ENCODE assay signal across 15 cellular contexts in the genomic region with DNA sequence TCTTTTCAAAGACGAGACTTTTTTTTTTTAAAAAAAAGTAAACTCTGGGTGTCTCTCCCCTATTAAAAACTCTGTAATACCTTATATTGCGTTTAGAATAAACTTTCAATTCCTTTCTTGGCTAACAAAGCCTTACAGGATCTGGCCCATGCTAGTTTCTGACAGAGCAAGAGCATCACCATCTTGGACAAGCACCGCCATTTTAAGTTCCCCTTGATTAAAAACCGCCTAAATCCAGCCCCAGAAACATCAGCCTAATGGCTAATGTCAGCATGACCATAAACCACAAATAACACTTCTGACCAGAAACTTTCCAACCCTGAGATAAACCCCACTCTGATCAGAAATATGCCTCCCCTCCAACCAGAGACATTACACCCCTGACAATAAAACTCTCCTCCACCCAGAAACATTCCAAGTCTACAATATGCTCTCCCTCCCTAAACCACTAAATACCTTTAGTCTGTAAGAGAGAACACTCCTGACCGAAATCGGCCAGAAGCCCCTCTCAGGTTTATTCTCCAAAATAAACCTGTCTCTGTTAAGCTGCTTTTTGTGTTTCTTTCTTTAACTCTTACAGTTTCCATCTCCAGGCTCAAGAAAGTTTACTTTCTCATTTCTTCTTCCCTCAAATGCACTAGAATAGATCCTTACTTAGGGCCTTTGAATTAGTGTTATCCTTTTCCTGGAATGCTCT. TPM values are rescaled to one million over a fixed set of nuclear protein-coding genes. Genes with fewer than 3 reads are reported as not detected.
DNase-seq lines count a peak whose midpoint lies in the region; ATAC-seq, FAIRE-seq and TF ChIP-seq lines count a peak whose summit lies in the region.
"Had no signal": no experiment of that assay in that cellular context is flagged by ENCODE, and none has a peak within 500 bp of the region (broad histone marks: within the 10 kb centered on the region; RNA-seq: fewer than 3 reads in every experiment).

No MANE protein-coding gene starts in this region.

- peak overlapping the region; percentile 62; the same call in 1 of the 2 replicates for H3K27ac ChIP-seq in DOHH2 (ENCODE audit: low read depth, low read length)
- H3K27ac ChIP-seq in HUES64 (ENCODE audit: low read depth, low read length): no peak overlapping the region

- 98% methylated on average over 6 of the region's 6 CpGs for WGBS in HUES64

- H3K36me3 Mint-ChIP-seq in activated naive CD8-positive, alpha-beta T cell treated with anti-CD3 and anti-CD28 coated beads, Interleukin-2, amount 10 ng/mL, durations not matched to agents 7 days and 5 days: peaks cover 11% of the 10 kb centered on the region
- H3K36me3 Mint-ChIP-seq in natural killer cell treated with Interleukin-12 subunit alpha and Interleukin-12 subunit beta and Interleukin-15 and Interleukin-18, amount 100 ng/mL, for 72 hours: no peaks in the 10 kb centered on the region

- peak overlapping the region; percentile 93 for H3K27ac Mint-ChIP-seq in activated naive CD8-positive, alpha-beta T cell treated with anti-CD3 and anti-CD28 coated beads, Interleukin-2, amount 10 ng/mL, durations not matched to agents 7 days and 5 days
- peak overlapping the region; percentile 21 to 81 for H3K27ac Mint-ChIP-seq in natural killer cell treated with Interleukin-12 subunit alpha and Interleukin-12 subunit beta and Interleukin-15 and Interleukin-18, amount 100 ng/mL, for 72 hours

- no peaks in the 10 kb centered on the region for H3K9me3 Mint-ChIP-seq in activated naive CD8-positive, alpha-beta T cell treated with anti-CD3 and anti-CD28 coated beads, Interleukin-2, amount 10 ng/mL, durations not matched to agents 7 days and 5 days
- H3K9me3 Mint-ChIP-seq in natural killer cell treated with Interleukin-12 subunit alpha and Interleukin-12 subunit beta and Interleukin-15 and Interleukin-18, amount 100 ng/mL, for 72 hours: peaks cover 5% of the 10 kb centered on the region
- H3K9me3 Mint-ChIP-seq: dendritic cell treated with granulocyte-macrophage colony-stimulating factor and Interleukin-4, amounts not matched to agents 40 ng/mL and 50 ng/mL, for 4 days had no signal

- H3K4me3 ChIP-seq in DOHH2 (ENCODE audit: low read length): peak overlapping the region; percentile 77
- H3K4me3 ChIP-seq in HUES64 (ENCODE audit: low read length): peak overlapping the region; percentile 78

- peaks cover 21% of the 10 kb centered on the region for H3K4me1 Mint-ChIP-seq in activated naive CD8-positive, alpha-beta T cell treated with anti-CD3 and anti-CD28 coated beads, Interleukin-2, amount 10 ng/mL, durations not matched to agents 7 days and 5 days
- H3K4me1 Mint-ChIP-seq in natural killer cell treated with Interleukin-12 subunit alpha and Interleukin-12 subunit beta and Interleukin-15 and Interleukin-18, amount 100 ng/mL, for 72 hours (ENCODE audit: low read depth in 2 of 2): peaks cover 31 to 33% of the 10 kb centered on the region in 2 donors

- H3K4me3 Mint-ChIP-seq in activated naive CD8-positive, alpha-beta T cell treated with anti-CD3 and anti-CD28 coated beads, Interleukin-2, amount 10 ng/mL, durations not matched to agents 7 days and 5 days: peak overlapping the region; percentile 96
- H3K4me3 Mint-ChIP-seq in natural killer cell treated with Interleukin-12 subunit alpha and Interleukin-12 subunit beta and Interleukin-15 and Interleukin-18, amount 100 ng/mL, for 72 hours: peak overlapping the region; percentile 97

- no peak for TF ChIP-seq CTCF in DOHH2 (IDR thresholded peaks at IDR 0.05; ENCODE audit: low read depth, low read length, poor library complexity, severe bottlenecking)

- no peak overlapping the region for H3K9ac ChIP-seq in HUES64 (ENCODE audit: low read depth, low read length)

- no peaks in the 10 kb centered on the region for H4K20me1 ChIP-seq in DOHH2 (ENCODE audit: control insufficient read depth, insufficient read depth, low read depth, low read length)

- H3K4me1 ChIP-seq in DOHH2 (ENCODE audit: control insufficient read depth, low read length) (peaks cover 38% of the 10 kb centered on the region), HUES64 (ENCODE audit: insufficient read depth, low read length) (peaks cover 8% of the 10 kb centered on the region; the same call in 1 of the 2 replicates)

- no peaks in the 10 kb centered on the region for H3K9me2 ChIP-seq in DOHH2 (replicated peaks; ENCODE audit: control insufficient read depth, low read length)

- H3K27me3 ChIP-seq in DOHH2 (ENCODE audit: control insufficient read depth, low read length) (no peaks in the 10 kb centered on the region), HUES64 (ENCODE audit: insufficient read depth, low read length) (no peaks in the 10 kb centered on the region)
- H3K27me3 ChIP-seq: gastroesophageal sphincter, left lung had no signal

- no peak for DNase-seq in activated naive CD8-positive, alpha-beta T cell treated with anti-CD3 and anti-CD28 coated beads, Interleukin-2, amount 10 ng/mL, durations not matched to agents 7 days and 5 days
- no peak for DNase-seq in natural killer cell treated with Interleukin-12 subunit alpha and Interleukin-12 subunit beta and Interleukin-15 and Interleukin-18, amount 100 ng/mL, for 72 hours (ENCODE audit: low spot score)
- DNase-seq in AML-193 (lab: John Stamatoyannopoulos, UW): no peak
- no peak for DNase-seq in RCC 7860 (ENCODE audit: low spot score)
- no peak for DNase-seq in Kasumi-1 (lab: John Stamatoyannopoulos, UW)
- DNase-seq: activated gamma-delta T cell; left lung; NCI-H2227 treated with DMSO at 0.1 percent for 48 hours; RPMI8226; stimulated activated CD4-positive, alpha-beta T cell treated with anti-CD3 and anti-CD28 coated beads, Interleukin-4, amount 100 ng/mL, for 4 hours had no signal

- H3K27me3 Mint-ChIP-seq in activated naive CD8-positive, alpha-beta T cell treated with anti-CD3 and anti-CD28 coated beads, Interleukin-2, amount 10 ng/mL, durations not matched to agents 7 days and 5 days: no peaks in the 10 kb centered on the region
- H3K27me3 Mint-ChIP-seq in natural killer cell treated with Interleukin-12 subunit alpha and Interleukin-12 subunit beta and Interleukin-15 and Interleukin-18, amount 100 ng/mL, for 72 hours: peaks cover 0 to 8% of the 10 kb centered on the region in 2 donors
- H3K27me3 Mint-ChIP-seq: dendritic cell treated with granulocyte-macrophage colony-stimulating factor and Interleukin-4, amounts not matched to agents 40 ng/mL and 50 ng/mL, for 4 days had no signal

- peaks cover 33% of the 10 kb centered on the region for H3K79me2 ChIP-seq in DOHH2 (ENCODE audit: control insufficient read depth, low read length)

- H3K9me3 ChIP-seq in DOHH2 (ENCODE audit: control insufficient read depth, insufficient read depth, low read length) (no peaks in the 10 kb centered on the region), HUES64 (ENCODE audit: insufficient read depth, low read depth, low read length) (peaks cover 16% of the 10 kb centered on the region)
- H3K9me3 ChIP-seq: gastroesophageal sphincter, left lung had no signal

- H3K36me3 ChIP-seq in DOHH2 (ENCODE audit: control insufficient read depth, low read length) (peaks cover 7% of the 10 kb centered on the region), HUES64 (ENCODE audit: insufficient read depth, low read length) (no peaks in the 10 kb centered on the region)
- H3K36me3 ChIP-seq: gastroesophageal sphincter, left lung had no signal

- H3K4me2 ChIP-seq in DOHH2 (ENCODE audit: low read length): peak overlapping the region; percentile 79

- no peak for FAIRE-seq in RCC 7860 (lab: Jason Lieb, UNC)

- no peaks in the 10 kb centered on the region for H3F3A ChIP-seq in DOHH2 (ENCODE audit: control insufficient read depth, insufficient read depth)

- POLR2A ChIA-PET in activated naive CD8-positive, alpha-beta T cell treated with anti-CD3 and anti-CD28 coated beads, Interleukin-2, amount 10 ng/mL, durations not matched to agents 7 days and 5 days (lab: Charles Lee): interaction anchor here (2.1 kb wide), 1 partner anchor 11 kb away, joined by 7 read pairs; no protein-coding TSS in a partner anchor

- no peak for ATAC-seq in activated naive CD8-positive, alpha-beta T cell treated with anti-CD3 and anti-CD28 coated beads, Interleukin-2, amount 10 ng/mL, durations not matched to agents 7 days and 5 days (ENCODE audit: low read depth)
- ATAC-seq in natural killer cell treated with Interleukin-12 subunit alpha and Interleukin-12 subunit beta and Interleukin-15 and Interleukin-18, amount 100 ng/mL, for 72 hours: no peak
- ATAC-seq in GM18868 (IDR thresholded peaks at IDR 0.05; ENCODE audit: unreplicated experiment): no peak

RNA-seq across cellular contexts. Expression of gene AKAP11, which starts 1.6 kb away (rescaled TPM):
- polyA plus RNA-seq in HUES64 (2013, experiment 1 of 2): 11.2 TPM
- polyA plus RNA-seq in HUES64 (2013, experiment 2 of 2): 11.7 TPM
- total RNA-seq in activated naive CD8-positive, alpha-beta T cell treated with anti-CD3 and anti-CD28 coated beads, Interleukin-2, amount 10 ng/mL, durations not matched to agents 7 days and 5 days: 10 to 100 TPM; 30.1 to 30.6 TPM
- 10 to 100 TPM; 23.0 to 25.9 TPM for total RNA-seq in natural killer cell treated with Interleukin-12 subunit alpha and Interleukin-12 subunit beta and Interleukin-15 and Interleukin-18, amount 100 ng/mL, for 72 hours
